Comparison of ENCODE assay signal across 1 cellular context in genomic region chr2:715038-715437, GRCh38.
TF ChIP-seq lines count a peak whose summit lies in the region.

No MANE protein-coding gene starts in this region.

TF ChIP-seq in H1, 55 proteins besides CTCF, POLR2A, EP300 and RAD21 (continued from another document):
- TF ChIP-seq CHD7 (IDR thresholded peaks at IDR 0.05; ENCODE audit: insufficient replicate concordance, low read length) (no peak), TEAD4 (IDR thresholded peaks at IDR 0.05; ENCODE audit: low read depth, low read length) (no peak), FOSL1 (IDR thresholded peaks at IDR 0.05; ENCODE audit: insufficient read depth, low read depth, low read length) (no peak), ATF2 (IDR thresholded peaks at IDR 0.05; ENCODE audit: low read length) (no peak), CBX5 (IDR thresholded peaks at IDR 0.05; ENCODE audit: low read depth, low read length) (no peak), KDM1A (IDR thresholded peaks at IDR 0.05; ENCODE audit: borderline replicate concordance, low read length) (no peak), RFX5 (IDR thresholded peaks at IDR 0.05; ENCODE audit: borderline replicate concordance, low read depth, low read length) (no peak), YY1 (IDR thresholded peaks at IDR 0.05; ENCODE audit: low read depth, low read length) (no peak), EGR1 (IDR thresholded peaks at IDR 0.05; ENCODE audit: borderline replicate concordance, low read depth, low read length) (no peak)
